8 cellular contexts compared by ENCODE assay signal in the genomic region with DNA sequence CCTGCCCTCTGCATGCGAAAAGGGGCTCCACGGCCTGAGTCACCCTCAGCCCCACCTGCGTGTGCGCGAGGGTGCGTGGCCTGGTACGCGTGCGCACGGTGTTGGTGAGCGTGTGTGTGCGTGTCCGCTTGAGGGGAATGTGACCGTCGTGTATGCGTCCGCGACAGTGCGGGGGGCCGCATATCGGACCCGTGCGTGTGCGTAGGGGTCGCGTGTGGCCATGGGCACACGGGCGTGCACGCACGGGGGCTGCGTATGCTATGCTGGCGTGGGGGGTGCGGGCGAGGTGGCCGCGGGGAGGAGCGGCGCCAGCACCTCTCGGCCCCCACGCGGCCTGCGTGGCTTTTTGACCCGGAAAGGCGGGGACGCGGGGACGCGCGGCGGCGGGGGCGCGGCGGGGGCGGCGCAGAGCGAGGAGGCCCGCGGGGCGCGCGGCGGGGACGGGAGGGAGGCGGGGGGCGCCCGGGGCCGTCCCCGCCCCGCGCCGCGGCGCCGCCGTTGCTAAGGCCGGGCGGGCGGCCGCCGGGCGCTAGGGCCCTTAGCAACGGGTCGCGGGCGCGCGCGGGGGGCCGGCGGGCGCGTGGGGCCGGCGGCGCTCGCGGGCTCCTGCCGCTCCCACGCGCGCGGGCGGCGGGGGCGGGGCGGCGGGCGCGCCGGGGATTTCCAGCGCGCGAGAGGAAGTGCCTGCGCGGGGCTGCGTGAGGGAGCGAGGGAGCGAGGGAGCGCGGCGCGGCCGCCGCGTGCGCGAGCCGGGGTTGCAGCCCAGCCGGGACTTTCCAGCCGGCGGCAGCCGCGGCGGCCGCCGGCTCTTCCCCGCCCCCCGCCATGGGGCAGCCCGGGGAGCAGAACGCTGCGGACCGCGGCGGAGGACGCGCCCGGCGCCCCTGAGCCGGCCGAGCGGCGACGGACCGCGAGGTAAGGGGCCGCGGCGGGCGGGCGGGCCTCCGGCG. TPM values are rescaled to one million over a fixed set of nuclear protein-coding genes. Genes with fewer than 3 reads are reported as not detected.
DNase-seq lines count a peak whose midpoint lies in the region; ATAC-seq, FAIRE-seq and TF ChIP-seq lines count a peak whose summit lies in the region.

Gene TRAF3, plus strand, starts transcription at position 689 of the 950 bp plus-strand sequence. CDS start 92,753 bp downstream, outside the sequence.

- peaks cover 21% of the 10 kb centered on the region for H3K4me1 ChIP-seq in iPS-20b (ENCODE audit: insufficient read depth, low read length)
- H3K4me1 ChIP-seq in small intestine (ENCODE audit: control insufficient read depth in 2 of 2, insufficient read depth in 1 of 2, low read depth in 1 of 2, low read length in 1 of 2) = peaks cover 2 to 5% of the 10 kb centered on the region in 2 donors

- H3K27me3 ChIP-seq in WERI-Rb-1 (ENCODE audit: insufficient read depth, low read depth, severe bottlenecking) (no peaks in the 10 kb centered on the region), iPS-20b (ENCODE audit: insufficient read depth, low read length) (peaks cover 22% of the 10 kb centered on the region), small intestine (ENCODE audit: control insufficient read depth in 2 of 2, insufficient read depth in 2 of 2, low read length in 2 of 2) (no peaks in the 10 kb centered on the region)

- TF ChIP-seq CTCF in WERI-Rb-1 (IDR thresholded peaks at IDR 0.05; ENCODE audit: low read depth, low read length) (no peak), MCF 10A (IDR thresholded peaks at IDR 0.05; ENCODE audit: unreplicated experiment) (no peak)

- intact Hi-C loops in MCF 10A (cut with micrococcal nuclease) = loop anchor here (10.0 kb wide), 1 partner anchor 88 kb away; no protein-coding TSS in a partner anchor

- no TSS peak for BruUV-seq in MCF 10A (replicated peaks; lab: Mats Ljungman, UMichigan)

- H3K36me3 ChIP-seq in WERI-Rb-1 (no peaks in the 10 kb centered on the region), iPS-20b (ENCODE audit: insufficient read depth, low read depth, low read length) (no peaks in the 10 kb centered on the region), small intestine (ENCODE audit: control insufficient read depth in 2 of 2, insufficient read depth in 2 of 2, low read length in 2 of 2) (no peaks in the 10 kb centered on the region)

- DNase-seq in Caki2 (ENCODE audit: low read depth) = peak; percentile 41
- peak; percentile 44 for DNase-seq in Jurkat, Clone E6-1 (ENCODE audit: low read depth, low spot score)
- DNase-seq in WERI-Rb-1 = peak; percentile 41
- peak; percentile 48 for DNase-seq in MCF 10A (ENCODE audit: unreplicated experiment)
- DNase-seq in small intestine = peak; percentile 42
- DNase-seq in cerebellar nuclear complex (lab: John Stamatoyannopoulos, UW) = no peak

- peak within 1 kb of the TSS; percentile 81 for H3K27ac Mint-ChIP-seq in MCF 10A (ENCODE audit: low read depth, unreplicated experiment)

- H3K27ac ChIP-seq in WERI-Rb-1 = peak within 1 kb of the TSS; percentile 48
- H3K27ac ChIP-seq in iPS-20b (ENCODE audit: low read length) = no peak within 1 kb of the TSS
- peak within 1 kb of the TSS; percentile 84 to 95 for H3K27ac ChIP-seq in small intestine (ENCODE audit: low read depth in 1 of 2, low read length in 1 of 2)

- no peaks in the 10 kb centered on the region for H3K9me3 Mint-ChIP-seq in MCF 10A (ENCODE audit: unreplicated experiment)

- H3K27me3 Mint-ChIP-seq in MCF 10A (ENCODE audit: insufficient read depth, unreplicated experiment) = no peaks in the 10 kb centered on the region

- in situ Hi-C loops in Caki2 (cut with HindIII; ENCODE audit: low pct_unique_long_range_greater_than_20kb, low sequenced_read_pairs) = no loop called here

- no peaks in the 10 kb centered on the region for H3K36me3 Mint-ChIP-seq in MCF 10A (ENCODE audit: insufficient read depth, unreplicated experiment)

- no peak for FAIRE-seq in small intestine (lab: Jason Lieb, UNC)

- peak within 1 kb of the TSS; percentile 68 for H3K4me3 ChIP-seq in Jurkat, Clone E6-1 (ENCODE audit: low read length)
- peak within 1 kb of the TSS; percentile 87 for H3K4me3 ChIP-seq in WERI-Rb-1 (ENCODE audit: low read depth, low read length)
- peak within 1 kb of the TSS; percentile 66 for H3K4me3 ChIP-seq in iPS-20b (ENCODE audit: low read length)
- H3K4me3 ChIP-seq in small intestine (ENCODE audit: low read depth in 1 of 2, low read length in 2 of 2) = peak within 1 kb of the TSS; percentile 81 to 97

- peak within 1 kb of the TSS; percentile 84 for H3K4me3 Mint-ChIP-seq in MCF 10A (ENCODE audit: unreplicated experiment)

- ATAC-seq in GM21447 (IDR thresholded peaks at IDR 0.05; ENCODE audit: unreplicated experiment) = peak; percentile 35

- H3K4me1 Mint-ChIP-seq in MCF 10A (ENCODE audit: insufficient read depth, unreplicated experiment) = peaks cover 17% of the 10 kb centered on the region

- no peaks in the 10 kb centered on the region for H3K9me3 ChIP-seq in WERI-Rb-1 (ENCODE audit: severe bottlenecking)
- no peaks in the 10 kb centered on the region for H3K9me3 ChIP-seq in iPS-20b (ENCODE audit: insufficient read depth, low read depth, low read length)
- no peaks in the 10 kb centered on the region for H3K9me3 ChIP-seq in small intestine (ENCODE audit: control insufficient read depth, low read depth)

- POLR2A ChIA-PET in MCF 10A (lab: Yijun Ruan, JAX) = no interaction called here

- H3K9ac ChIP-seq in iPS-20b (ENCODE audit: low read depth, low read length) = peak within 1 kb of the TSS; percentile 30; the same call in 1 of the 2 replicates

- CTCF ChIA-PET in MCF 10A (lab: Yijun Ruan, JAX) = interaction anchor here (0.6 kb wide), 1 partner anchor 573 kb away, joined by 3 read pairs; no protein-coding TSS in a partner anchor

- 12 to 54% (median 39%) methylated on average over 28 to 163 of the region's 163 CpGs for WGBS in small intestine, 3 donors

RNA-seq across cellular contexts. Expression of gene TRAF3, which starts in this region (rescaled TPM):
- 4.4 and 13.2 TPM in 2 replicates for total RNA-seq in Caki2 (2014; rRNA removed; shearing (Covaris generic); ENCODE audit: low replicate concordance)
- polyA plus RNA-seq in Jurkat, Clone E6-1 (2012; ENCODE audit: insufficient read depth, insufficient read length) = 27.5 TPM
- 24.3 and 25.3 TPM in 2 replicates for total RNA-seq in MCF 10A (2022)
- polyA plus RNA-seq in small intestine = 1 to 10 TPM; 4.0 to 9.9 (median 7.0) TPM

Comparison
In these comparisons a context has a peak if more than half of its experiments do, and no peak if none do; other contexts are left out.
1. DNase-seq: peak in Caki2 (single experiment), Jurkat, Clone E6-1 (single experiment), WERI-Rb-1 (single experiment), MCF 10A (single experiment) and small intestine (single experiment); none in cerebellar nuclear complex (0 of 2).
2. Peak in every context shown above with its lines, with median percentiles within 50 percentile points of each other: H3K4me3 ChIP-seq.